In genomic region chr3:187041362-187042061, GRCh38 we compare ENCODE assay signal across 1 cellular context.
A peak's percentile ranks its signal among the peaks of the same experiment; 100 is the strongest.
TF ChIP-seq lines count a peak whose summit lies in the region.

No MANE protein-coding gene starts in this region.

TF ChIP-seq in HepG2, 621 proteins besides CTCF, POLR2A, EP300 and RAD21 (continued from another document and continues in another):
- TF ChIP-seq ZSCAN20 (CRISPR knock-in tag; IDR thresholded peaks at IDR 0.05; ENCODE audit: borderline replicate concordance) (peak; percentile 85; the same call in 1 of the 2 replicates), KLF6 (CRISPR knock-in tag; IDR thresholded peaks at IDR 0.05) (peak; percentile 62; the same call in 1 of the 2 replicates), JUNB (CRISPR knock-in tag; IDR thresholded peaks at IDR 0.05; ENCODE audit: borderline replicate concordance) (no peak), PAWR (CRISPR knock-in tag; IDR thresholded peaks at IDR 0.05; ENCODE audit: borderline replicate concordance) (no peak), NKX3-1 (CRISPR knock-in tag; IDR thresholded peaks at IDR 0.05) (peak; percentile 42; the same call in 1 of the 2 replicates), FOXK1 (CRISPR knock-in tag; IDR thresholded peaks at IDR 0.05; ENCODE audit: borderline replicate concordance, low read depth) (peak; percentile 48; the same call in 1 of the 2 replicates), ZNF44 (CRISPR knock-in tag; IDR thresholded peaks at IDR 0.05) (peak; percentile 59; the same call in 1 of the 2 replicates), ZNF460 (CRISPR knock-in tag; IDR thresholded peaks at IDR 0.05; ENCODE audit: borderline replicate concordance) (no peak), EZH2 (conservative IDR thresholded peaks at IDR 0.05; ENCODE audit: low read depth, low read length) (no peak), ZNF570 (CRISPR knock-in tag; IDR thresholded peaks at IDR 0.05; ENCODE audit: borderline replicate concordance) (no peak), SMAD9 (CRISPR knock-in tag; IDR thresholded peaks at IDR 0.05) (no peak), ZBTB4 (CRISPR knock-in tag; IDR thresholded peaks at IDR 0.05; ENCODE audit: borderline replicate concordance) (no peak), ZNF143 (CRISPR knock-in tag; IDR thresholded peaks at IDR 0.05) (peak; percentile 84), ELF3 (CRISPR knock-in tag; IDR thresholded peaks at IDR 0.05) (peak; percentile 70), TP53 (CRISPR knock-in tag; conservative IDR thresholded peaks at IDR 0.05) (0 out of 2 replicates have a peak, but pooled peaks have one; percentile 71), ZMYM3 (CRISPR knock-in tag; IDR thresholded peaks at IDR 0.05) (peak; percentile 87), PRDM15 (CRISPR knock-in tag; IDR thresholded peaks at IDR 0.05) (no peak), ZNF280B (CRISPR knock-in tag; IDR thresholded peaks at IDR 0.05; ENCODE audit: borderline replicate concordance) (no peak), SMC3 (IDR thresholded peaks at IDR 0.05; ENCODE audit: low read length) (peak; percentile 29; the same call in 1 of the 2 replicates), MEIS1 (CRISPR knock-in tag; IDR thresholded peaks at IDR 0.05; ENCODE audit: borderline replicate concordance) (no peak; the same call in 1 of the 2 replicates), ZNF337 (CRISPR knock-in tag; IDR thresholded peaks at IDR 0.05; ENCODE audit: borderline replicate concordance, low read depth) (no peak), ARID4A (CRISPR knock-in tag; IDR thresholded peaks at IDR 0.05; ENCODE audit: borderline replicate concordance) (no peak; the same call in 1 of the 2 replicates), PRDM10 (CRISPR knock-in tag; IDR thresholded peaks at IDR 0.05; ENCODE audit: low read depth) (no peak), ZFP37 (CRISPR knock-in tag; IDR thresholded peaks at IDR 0.05; ENCODE audit: borderline replicate concordance) (no peak), CSRNP2 (CRISPR knock-in tag; conservative IDR thresholded peaks at IDR 0.05; ENCODE audit: low read depth) (no peak; the same call in 1 of the 2 replicates), HNRNPK (IDR thresholded peaks at IDR 0.05; ENCODE audit: low read depth, low read length, poor library complexity, severe bottlenecking) (no peak), ZNF382 (CRISPR knock-in tag; IDR thresholded peaks at IDR 0.05; ENCODE audit: borderline replicate concordance) (no peak), KLF11 (CRISPR knock-in tag; IDR thresholded peaks at IDR 0.05) (peak; percentile 36; the same call in 1 of the 2 replicates), NBN (conservative IDR thresholded peaks at IDR 0.05) (no peak), ZBTB25 (CRISPR knock-in tag; IDR thresholded peaks at IDR 0.05) (no peak; the same call in 1 of the 2 replicates), MAZ (IDR thresholded peaks at IDR 0.05; ENCODE audit: borderline replicate concordance, low read depth, low read length) (no peak), MAZ (CRISPR knock-in tag; IDR thresholded peaks at IDR 0.05; ENCODE audit: low read depth) (no peak), ZNF275 (CRISPR knock-in tag; IDR thresholded peaks at IDR 0.05; ENCODE audit: borderline replicate concordance) (no peak)
